ENCODE assay signal across 18 cellular contexts in genomic region chr4:158896459-158897238, GRCh38.
DNase-seq lines count a peak whose midpoint lies in the region; ATAC-seq, FAIRE-seq and TF ChIP-seq lines count a peak whose summit lies in the region.
"Had no signal": no experiment of that assay in that cellular context is flagged by ENCODE, and none has a peak within 500 bp of the region (broad histone marks: within the 10 kb centered on the region; RNA-seq: fewer than 3 reads in every experiment).

No MANE protein-coding gene starts in this region.

- H3K36me3 ChIP-seq in CD8-positive, alpha-beta T cell (ENCODE audit: insufficient read depth, low read length): no peaks in the 10 kb centered on the region
- H3K36me3 ChIP-seq in endothelial cell of umbilical vein (ENCODE audit: control insufficient read depth in 2 of 2, extremely low read depth in 1 of 2, insufficient read depth in 2 of 2, low read length in 2 of 2) (no peaks in the 10 kb centered on the region), parathyroid adenoma (ENCODE audit: control insufficient read depth, insufficient read depth, low read length) (no peaks in the 10 kb centered on the region), gastroesophageal sphincter (peaks cover 0 to 44% of the 10 kb centered on the region in 2 donors)
- H3K36me3 ChIP-seq: BE2C had no signal

- TF ChIP-seq CTCF in CD8-positive, alpha-beta T cell (IDR thresholded peaks at IDR 0.05): no peak
- TF ChIP-seq CTCF in endothelial cell of umbilical vein (IDR thresholded peaks at IDR 0.05; ENCODE audit: extremely low read depth in 1 of 2, insufficient read depth in 1 of 2, low read depth in 1 of 2, low read length in 2 of 2): no peak
- TF ChIP-seq CTCF in parathyroid adenoma (IDR thresholded peaks at IDR 0.05): no peak
- TF ChIP-seq CTCF in gastroesophageal sphincter (IDR thresholded peaks at IDR 0.05): no peak

- no peaks in the 10 kb centered on the region for H4K20me1 ChIP-seq in endothelial cell of umbilical vein (replicated peaks; ENCODE audit: control insufficient read depth, extremely low read depth, insufficient read depth, low read length)

- H3K4me2 ChIP-seq in endothelial cell of umbilical vein (ENCODE audit: insufficient read depth, low read length) (peak overlapping the region; percentile 49), parathyroid adenoma (ENCODE audit: low read length) (no peak overlapping the region)
- H3K4me2 ChIP-seq: hepatocyte had no signal

- H3K27me3 ChIP-seq in CD8-positive, alpha-beta T cell (ENCODE audit: insufficient read depth, low read length): no peaks in the 10 kb centered on the region
- no peaks in the 10 kb centered on the region for H3K27me3 ChIP-seq in endothelial cell of umbilical vein (ENCODE audit: control insufficient read depth in 2 of 2, insufficient read depth in 2 of 2, low read length in 2 of 2)
- no peaks in the 10 kb centered on the region for H3K27me3 ChIP-seq in parathyroid adenoma (ENCODE audit: control insufficient read depth, insufficient read depth, low read length)
- no peaks in the 10 kb centered on the region for H3K27me3 ChIP-seq in gastroesophageal sphincter
- H3K27me3 ChIP-seq: BE2C, hepatocyte had no signal

- no TSS peak for BruUV-seq in endothelial cell of umbilical vein (replicated peaks; lab: Mats Ljungman, UMichigan)

- CTCF ChIA-PET in CD8-positive, alpha-beta T cell (lab: Charles Lee): no interaction called here
- CTCF ChIA-PET in T-cell (lab: Charles Lee): interaction anchor here in 1 of 2 donors (0.6 kb wide), 1 partner anchor 34 kb away, joined by 3 read pairs; no protein-coding TSS in a partner anchor
- CTCF ChIA-PET in endothelial cell of umbilical vein (lab: Charles Lee): interaction anchor here (1.0 to 1.8 kb wide), 3 partner anchors 10 to 127 kb away, joined by 3 to 7 read pairs (median 6); no protein-coding TSS in a partner anchor

- peak in 1 of 7 experiments; percentile 25 for DNase-seq in CD8-positive, alpha-beta T cell
- DNase-seq in T-cell (peak in 6 of 34 experiments; percentile 4 to 41 (median 10)), endothelial cell of umbilical vein (ENCODE audit: low read depth, low spot score) (peak; percentile 49), kidney tubule cell (ENCODE audit: low spot score) (no peak)
- no peak for DNase-seq in activated CD8-positive, alpha-beta memory T cell treated with anti-CD3 and anti-CD28 coated beads, Interleukin-2, amount 50 U/mL, for 4 hours
- DNase-seq: activated naive CD8-positive, alpha-beta T cell treated with anti-CD3 and anti-CD28 coated beads for 36 hours; activated T-cell treated with anti-CD3 and anti-CD28 coated beads, Interleukin-2, amount 50 U/mL, for 1 hour; BE2C; cerebellar nuclear complex; naive B cell; NCI-H2107; RPMI8226 had no signal

- H3K27ac Mint-ChIP-seq in CD8-positive, alpha-beta T cell: peak overlapping the region; percentile 82
- peak overlapping the region; percentile 30 to 44 for H3K27ac Mint-ChIP-seq in T-cell
- H3K27ac Mint-ChIP-seq: activated naive CD8-positive, alpha-beta T cell treated with anti-CD3 and anti-CD28 coated beads for 36 hours; T-helper 1 cell treated with Interleukin-12 subunit alpha and Interleukin-12 subunit beta and Interleukin-4 antibody, amounts not matched to agents 30 μg/mL and 1 μg/mL, for 36 hours had no signal

- peaks cover 9% of the 10 kb centered on the region for H3K4me1 Mint-ChIP-seq in CD8-positive, alpha-beta T cell (ENCODE audit: low read depth)
- H3K4me1 Mint-ChIP-seq in T-cell: peaks cover 4 to 12% (median 8%) of the 10 kb centered on the region in 3 donors
- H3K4me1 Mint-ChIP-seq: activated naive CD8-positive, alpha-beta T cell treated with anti-CD3 and anti-CD28 coated beads for 36 hours; naive B cell had no signal

- H3K9me1 ChIP-seq in endothelial cell of umbilical vein (replicated peaks; ENCODE audit: control insufficient read depth, extremely low read depth, insufficient read depth, low read length): no peaks in the 10 kb centered on the region

- peak overlapping the region; percentile 63 for H3K27ac ChIP-seq in CD8-positive, alpha-beta T cell (ENCODE audit: low read depth, low read length)
- H3K27ac ChIP-seq in endothelial cell of umbilical vein (ENCODE audit: insufficient read depth, low read depth, low read length) (peak overlapping the region; percentile 56), parathyroid adenoma (peak overlapping the region; percentile 36), gastroesophageal sphincter (peak overlapping the region in 2 of 4 donors; percentile 19 to 42)
- H3K27ac ChIP-seq: hepatocyte had no signal

- 60 to 72% methylated on average over 8 to 13 of the region's 14 CpGs for WGBS in gastroesophageal sphincter (ENCODE audit: low coverage in 1 of 2), 2 donors

- H2AFZ ChIP-seq in endothelial cell of umbilical vein (ENCODE audit: low read depth, low read length): peak overlapping the region; percentile 5
- no peak overlapping the region for H2AFZ ChIP-seq in parathyroid adenoma
- H2AFZ ChIP-seq: hepatocyte had no signal

- H3K79me2 ChIP-seq in endothelial cell of umbilical vein (ENCODE audit: control insufficient read depth, insufficient read depth, low read length): no peaks in the 10 kb centered on the region
- H3K79me2 ChIP-seq in parathyroid adenoma: peaks cover 2% of the 10 kb centered on the region

- intact Hi-C loops in CD8-positive, alpha-beta T cell (cut with DNase I, micrococcal nuclease): no loop called here
- intact Hi-C loops in endothelial cell of umbilical vein (cut with micrococcal nuclease): loop anchor here (1.0 to 5.0 kb wide), 4 partner anchors 23 to 279 kb away; no protein-coding TSS in a partner anchor

- no peak for FAIRE-seq in endothelial cell of umbilical vein (lab: Jason Lieb, UNC)

- H3K27me3 Mint-ChIP-seq in CD8-positive, alpha-beta T cell (ENCODE audit: low read depth): no peaks in the 10 kb centered on the region
- no peaks in the 10 kb centered on the region for H3K27me3 Mint-ChIP-seq in T-cell
- H3K27me3 Mint-ChIP-seq: activated naive CD8-positive, alpha-beta T cell treated with anti-CD3 and anti-CD28 coated beads for 36 hours had no signal

- ATAC-seq in CD8-positive, alpha-beta T cell: peak; percentile 63
- peak in 2 of 4 experiments; percentile 29 to 34 for ATAC-seq in T-cell (replicated peaks in 1 of 4)
- ATAC-seq in gastroesophageal sphincter: no peak
- ATAC-seq in HG02623 (IDR thresholded peaks at IDR 0.05; ENCODE audit: unreplicated experiment): no peak
- ATAC-seq: esophagus mucosa had no signal

- H3K9me3 Mint-ChIP-seq in CD8-positive, alpha-beta T cell: peaks cover 3% of the 10 kb centered on the region
- H3K9me3 Mint-ChIP-seq in T-cell: no peaks in the 10 kb centered on the region

- POLR2A ChIA-PET in CD8-positive, alpha-beta T cell (lab: Charles Lee): interaction anchor here (0.6 kb wide), 1 partner anchor 32 kb away, joined by 3 read pairs; no protein-coding TSS in a partner anchor
- POLR2A ChIA-PET in T-cell (lab: Charles Lee): no interaction called here
- POLR2A ChIA-PET in endothelial cell of umbilical vein (lab: Charles Lee): no interaction called here

- TF ChIP-seq EP300 in gastroesophageal sphincter (IDR thresholded peaks at IDR 0.05): no peak

- no peaks in the 10 kb centered on the region for H3K9me3 ChIP-seq in CD8-positive, alpha-beta T cell (ENCODE audit: low read length)
- H3K9me3 ChIP-seq in endothelial cell of umbilical vein (replicated peaks; ENCODE audit: control insufficient read depth, insufficient read depth, low read length) (no peaks in the 10 kb centered on the region), parathyroid adenoma (ENCODE audit: control insufficient read depth, low read length) (no peaks in the 10 kb centered on the region), gastroesophageal sphincter (no peaks in the 10 kb centered on the region)
- H3K9me3 ChIP-seq: BE2C had no signal

- no peak for TF ChIP-seq POLR2A in endothelial cell of umbilical vein (IDR thresholded peaks at IDR 0.05; ENCODE audit: low read depth, low read length)
- no peak for TF ChIP-seq POLR2A in gastroesophageal sphincter (IDR thresholded peaks at IDR 0.05)

- dilution Hi-C loops in endothelial cell of umbilical vein (cut with MboI; ENCODE audit: extremely low pct_ligation_motif_present, low sequenced_read_pairs): no loop called here

- no peak overlapping the region for H3K4me3 ChIP-seq in CD8-positive, alpha-beta T cell (ENCODE audit: low read depth, low read length)
- H3K4me3 ChIP-seq in endothelial cell of umbilical vein (replicated peaks in 1 of 3; ENCODE audit: insufficient read depth in 1 of 3, low read depth in 1 of 3, low read length in 3 of 3): peak overlapping the region in 1 of 3 experiments; percentile 1
- no peak overlapping the region for H3K4me3 ChIP-seq in parathyroid adenoma (ENCODE audit: low read depth, low read length)
- no peak overlapping the region for H3K4me3 ChIP-seq in gastroesophageal sphincter
- H3K4me3 ChIP-seq: hepatocyte had no signal

- no peaks in the 10 kb centered on the region for H3K4me1 ChIP-seq in CD8-positive, alpha-beta T cell (ENCODE audit: insufficient read depth, low read length)
- H3K4me1 ChIP-seq in endothelial cell of umbilical vein (ENCODE audit: control insufficient read depth, extremely low read depth, insufficient read depth, low read length) (peaks cover 11% of the 10 kb centered on the region), parathyroid adenoma (no peaks in the 10 kb centered on the region), gastroesophageal sphincter (peaks cover 0 to 16% (median 0%) of the 10 kb centered on the region in 3 donors)
- H3K4me1 ChIP-seq: BE2C had no signal

- H3K4me3 Mint-ChIP-seq in CD8-positive, alpha-beta T cell: no peak overlapping the region
- no peak overlapping the region for H3K4me3 Mint-ChIP-seq in T-cell
- H3K4me3 Mint-ChIP-seq: activated naive CD8-positive, alpha-beta T cell treated with anti-CD3 and anti-CD28 coated beads for 36 hours; naive B cell; T-helper 1 cell treated with Interleukin-12 subunit alpha and Interleukin-12 subunit beta and Interleukin-4 antibody, amounts not matched to agents 30 μg/mL and 1 μg/mL, for 36 hours had no signal

- peaks cover 71% of the 10 kb centered on the region for H3K36me3 Mint-ChIP-seq in CD8-positive, alpha-beta T cell
- peaks cover 66% of the 10 kb centered on the region for H3K36me3 Mint-ChIP-seq in T-cell
- H3K36me3 Mint-ChIP-seq: naive B cell had no signal

- H3K9ac ChIP-seq in endothelial cell of umbilical vein (replicated peaks; ENCODE audit: extremely low read depth, insufficient read depth, low read length) (peak overlapping the region; percentile 36), parathyroid adenoma (no peak overlapping the region)

TF ChIP-seq in endothelial cell of umbilical vein, 7 proteins besides CTCF, POLR2A, EP300 and RAD21:
- TF ChIP-seq JUN (IDR thresholded peaks at IDR 0.05; ENCODE audit: borderline replicate concordance, insufficient read depth, insufficient read length, low read depth): no peak
- TF ChIP-seq MYC (IDR thresholded peaks at IDR 0.05; ENCODE audit: low read depth, low read length): no peak
- no peak for TF ChIP-seq POLR2AphosphoS5 (IDR thresholded peaks at IDR 0.05; ENCODE audit: insufficient read depth, low read depth, low read length)
- TF ChIP-seq FOS (IDR thresholded peaks at IDR 0.05; ENCODE audit: borderline replicate concordance, insufficient read depth, low read length): no peak
